In the genomic region with DNA sequence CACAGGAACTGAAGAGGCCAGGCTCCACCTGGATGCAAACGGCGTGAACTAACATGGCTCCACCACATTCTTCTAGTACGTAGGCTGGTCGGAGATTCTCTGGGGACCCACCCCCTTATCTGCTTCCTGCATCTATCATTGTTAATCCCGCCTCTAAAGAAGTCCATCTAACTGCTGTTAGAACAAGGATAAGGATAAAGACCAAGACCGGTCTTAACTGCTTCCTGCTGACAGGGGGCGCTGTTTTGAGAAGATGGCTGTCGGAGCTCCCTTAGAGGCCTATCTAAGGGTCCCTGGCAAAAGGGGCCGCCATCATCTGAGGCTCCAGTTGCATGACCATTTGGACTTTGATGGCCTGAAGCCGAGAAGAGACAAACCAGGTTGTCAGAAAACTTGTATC, we compare ENCODE assay signal across 9 cellular contexts. TPM values are rescaled to one million over a fixed set of nuclear protein-coding genes. Genes with fewer than 3 reads are reported as not detected.
DNase-seq lines count a peak whose midpoint lies in the region; ATAC-seq, FAIRE-seq and TF ChIP-seq lines count a peak whose summit lies in the region.
"Had no signal": no experiment of that assay in that cellular context is flagged by ENCODE, and none has a peak within 500 bp of the region (broad histone marks: within the 10 kb centered on the region; RNA-seq: fewer than 3 reads in every experiment).

No MANE protein-coding gene starts in this region.

- H3K4me3 ChIP-seq in K562 (no peak overlapping the region), lung (no peak overlapping the region), uterus (no peak overlapping the region)

- H3K4me1 ChIP-seq in K562 (replicated peaks in 1 of 2; ENCODE audit: control insufficient read depth in 2 of 2, insufficient read depth in 2 of 2, low read length in 2 of 2), result no peaks in the 10 kb centered on the region; a peak in 1 of 5 replicates
- no peaks in the 10 kb centered on the region for H3K4me1 ChIP-seq in lung (ENCODE audit: control insufficient read depth in 2 of 2, insufficient read depth in 2 of 2, low read length in 2 of 2)
- no peaks in the 10 kb centered on the region for H3K4me1 ChIP-seq in uterus

- POLR2A ChIA-PET in T-cell (lab: Charles Lee) (interaction anchor here in 1 of 2 donors (0.7 kb wide), 1 partner anchor 8 kb away, joined by 10 read pairs; no protein-coding TSS in a partner anchor), K562 (lab: Yijun Ruan, JAX) (interaction anchor here (0.5 to 0.8 kb wide), 3 partner anchors 9 to 37 kb away, joined by 3 read pairs; no protein-coding TSS in a partner anchor)

- ATAC-seq in T-cell (replicated peaks in 1 of 4) (peak in 3 of 4 experiments; percentile 52 to 78 (median 53)), K562 (peak; percentile 84), lung (ENCODE audit: insufficient read depth, low FRiP score) (no peak), HG03175 (IDR thresholded peaks at IDR 0.05; ENCODE audit: unreplicated experiment) (no peak)

- TF ChIP-seq EP300 in K562 (IDR thresholded peaks at IDR 0.05; ENCODE audit: low read length), result no peak

- H3K79me2 ChIP-seq in K562 (ENCODE audit: control insufficient read depth, insufficient read depth, low read length), result no peaks in the 10 kb centered on the region

- H3K9me3 Mint-ChIP-seq in T-cell, result no peaks in the 10 kb centered on the region

- TF ChIP-seq CTCF in GM13977 (IDR thresholded peaks at IDR 0.05; ENCODE audit: extremely low read depth, insufficient read depth, missing control alignments), result peak; percentile 61
- TF ChIP-seq CTCF in K562 (IDR thresholded peaks at IDR 0.05 in 2 of 3, conservative IDR thresholded peaks at IDR 0.05 in 1 of 3; ENCODE audit: insufficient read depth in 2 of 3, low read depth in 1 of 3, low read length in 3 of 3), result peak; percentile 54 to 70 (median 57)
- TF ChIP-seq CTCF in lung (IDR thresholded peaks at IDR 0.05; ENCODE audit: control extremely low read depth, extremely low read depth), result peak; percentile 19
- TF ChIP-seq CTCF in uterus (IDR thresholded peaks at IDR 0.05), result peak in 3 of 4 experiments; percentile 9 to 29 (median 27)

- H3K4me3 Mint-ChIP-seq in T-cell, result no peak overlapping the region

- H3K27ac ChIP-seq in K562 (ENCODE audit: extremely low read depth, low read depth, low read length) (no peak overlapping the region), lung (ENCODE audit: low read depth in 1 of 2, low read length in 1 of 2) (no peak overlapping the region), uterus (no peak overlapping the region)

- CTCF ChIA-PET in T-cell (lab: Charles Lee), result interaction anchor here (0.7 to 2.8 kb wide), 7 partner anchors 8 to 225 kb away, joined by 3 to 18 read pairs (median 7); partner anchors contain the start of genes SENP3 (in 1 of the 2) and TP53 (in 1 of the 2)
- CTCF ChIA-PET in K562 (lab: Yijun Ruan, JAX; ENCODE audit: low intra/inter-chr PET ratio), result no interaction called here

- H3K36me3 Mint-ChIP-seq in T-cell, result no peaks in the 10 kb centered on the region

- H3K4me2 ChIP-seq in K562 (ENCODE audit: insufficient read depth, low read length), result no peak overlapping the region

- H3K27me3 Mint-ChIP-seq in T-cell, result no peaks in the 10 kb centered on the region

- TF ChIP-seq POLR2A in K562 (conservative IDR thresholded peaks at IDR 0.05), result no peak
- TF ChIP-seq POLR2A in uterus (IDR thresholded peaks at IDR 0.05), result no peak

- H3K27ac Mint-ChIP-seq in T-cell, result peak overlapping the region in 1 of 2 donors; percentile 69

- DNase-seq in GM13977 (ENCODE audit: low spot score), result no peak
- peak in 29 of 34 experiments; percentile 14 to 61 (median 40) for DNase-seq in T-cell
- peak; percentile 15 to 53 (median 41) for DNase-seq in K562 (ENCODE audit: extremely low read depth in 1 of 4, low spot score in 3 of 4)
- DNase-seq in lung (ENCODE audit: low spot score), result no peak
- no peak for DNase-seq in uterus
- DNase-seq in NCI-H524 (lab: John Stamatoyannopoulos, UW), result no peak
- DNase-seq in C1 segment of cervical spinal cord (lab: John Stamatoyannopoulos, UW), result no peak

- H3K4me1 Mint-ChIP-seq in T-cell, result peaks cover 3 to 6% (median 4%) of the 10 kb centered on the region in 3 donors

- peak; percentile 75 for FAIRE-seq in K562 (lab: Jason Lieb, UNC)

- no peaks in the 10 kb centered on the region for H3K36me3 ChIP-seq in K562 (ENCODE audit: control insufficient read depth, insufficient read depth, low read length)
- H3K36me3 ChIP-seq in lung (ENCODE audit: control insufficient read depth in 2 of 2, insufficient read depth in 2 of 2, low read length in 2 of 2), result no peaks in the 10 kb centered on the region
- no peaks in the 10 kb centered on the region for H3K36me3 ChIP-seq in uterus

- H3K9me3 ChIP-seq in K562 (replicated peaks; ENCODE audit: control insufficient read depth, insufficient read depth, low read depth, low read length) (no peaks in the 10 kb centered on the region), lung (ENCODE audit: control insufficient read depth in 2 of 2, insufficient read depth in 1 of 2, low read length in 1 of 2) (no peaks in the 10 kb centered on the region), uterus (no peaks in the 10 kb centered on the region)

- intact Hi-C loops in K562 (cut with micrococcal nuclease), result no loop called here
- intact Hi-C loops in uterus (cut with DNase I; ENCODE audit: low total_unique reads), result no loop called here

- 22% methylated on average over 9 of the region's 10 CpGs for WGBS in K562 (ENCODE audit: insufficient coverage, low coverage, missing lambda C conversion rate)
- WGBS in lung, 2 donors, result 34 to 47% methylated on average over 10 of the region's 10 CpGs

- in situ Hi-C loops in GM13977 (cut with MboI; ENCODE audit: low pct_unique_long_range_greater_than_20kb, low sequenced_read_pairs, unreplicated experiment) (no loop called here), K562 (cut with MboI) (no loop called here)

- TF ChIP-seq RAD21 in K562 (CRISPR knock-in tag; conservative IDR thresholded peaks at IDR 0.05 in 1 of 2, IDR thresholded peaks at IDR 0.05 in 1 of 2), result peak in 1 of 2 experiments; percentile 27; a peak in 2 of 4 replicates

- no TSS peak for BruUV-seq in K562 (replicated peaks; lab: Mats Ljungman, UMichigan)

- no peak overlapping the region for H3K9ac ChIP-seq in K562 (ENCODE audit: insufficient read depth in 1 of 2, low read depth in 2 of 2, low read length in 2 of 2)

- H3K27me3 ChIP-seq in K562 (ENCODE audit: control insufficient read depth in 2 of 2, insufficient read depth in 2 of 2, low read length in 2 of 2) (no peaks in the 10 kb centered on the region), lung (ENCODE audit: control insufficient read depth, insufficient read depth) (no peaks in the 10 kb centered on the region), uterus (no peaks in the 10 kb centered on the region)

- H4K20me1 ChIP-seq in K562 (replicated peaks; ENCODE audit: control insufficient read depth, insufficient read depth, low read length), result no peaks in the 10 kb centered on the region

- 0 out of 2 replicates have a peak overlapping the region, but pooled peaks have one; percentile 28 for H2AFZ ChIP-seq in K562 (ENCODE audit: low read depth, low read length)

- H3K9me1 ChIP-seq in K562 (ENCODE audit: control insufficient read depth, insufficient read depth, low read length), result no peaks in the 10 kb centered on the region

RNA-seq across cellular contexts. Expression of gene TNFSF12, which starts 25.8 kb away (rescaled TPM):
- total RNA-seq in T-cell (10 to 100 TPM; 38.3 to 72.8 (median 61.4) TPM), K562 (2014; rRNA removed) (0.18 and 0.37 TPM in 2 replicates), K562 (2014; rRNA removed; fragmentation: Illumina TruSeq; extraction: Trizol) (not detected in 2 replicates), K562 (2015; rRNA removed; fragmentation: Illumina TruSeq; extraction: Trizol) (not detected in 2 replicates), K562 (2021) (0.56 and 0.82 TPM in 2 replicates), lung (10 to 100 TPM; 15.1 to 46.5 TPM), uterus (10 to 100 TPM; 15.3 to 63.1 (median 33.7) TPM)
- not detected in 2 replicates for total RNA-seq in K562 (2011; cell fraction: chromatin; rRNA removed; ENCODE audit: low replicate concordance)
- not detected in 2 replicates for total RNA-seq in K562 (2011; cell fraction: nucleolus; rRNA removed)
- total RNA-seq in K562 (2011; cell fraction: nucleoplasm; rRNA removed), result not detected in 2 replicates
- polyA plus RNA-seq in K562 (2011; rRNA removed) (0.07 and 0.11 TPM in 2 replicates), K562 (2014; fragmentation: Illumina TruSeq; extraction: Trizol) (0.19 and 0.25 TPM in 2 replicates), K562 (2014; fragmentation: Nextera tagmentation; extraction: Ambion mirVana) (under 1 TPM in 1 of 2 experiments, not detected in 1; 0.03 TPM), K562 (2014; rRNA removed) (0.55 and 0.95 TPM in 2 replicates), lung (10 to 100 TPM; 35.4 to 72.2 TPM)
- polyA plus RNA-seq in K562 (2011; cell fraction: cytosol; rRNA removed), result 0.10 and 0.45 TPM in 2 replicates
- 0.29 and 0.41 TPM in 2 replicates for polyA plus RNA-seq in K562 (2011; cell fraction: nucleus; rRNA removed)
- polyA plus RNA-seq in K562 (2012), result 0.72 and 1.2 TPM in 2 replicates
- polyA minus RNA-seq in K562 (2011; rRNA and poly(A)+ RNA removed), result not detected in 2 replicates
- polyA minus RNA-seq in K562 (2011; cell fraction: cytosol; rRNA and poly(A)+ RNA removed), result not detected in 2 replicates
- polyA minus RNA-seq in K562 (2011; cell fraction: nucleus; rRNA and poly(A)+ RNA removed), result not detected in 2 replicates

RNA-seq across cellular contexts. Expression of gene TNFSF13, which starts 35.5 kb away (rescaled TPM):
- total RNA-seq in T-cell, result 1 to 10 TPM; 1.3 to 5.6 (median 4.6) TPM
- 0.21 and 0.76 TPM in 2 replicates for total RNA-seq in K562 (2011; cell fraction: chromatin; rRNA removed; ENCODE audit: low replicate concordance)
- total RNA-seq in K562 (2011; cell fraction: nucleolus; rRNA removed), result 0.39 and 0.50 TPM in 2 replicates
- total RNA-seq in K562 (2011; cell fraction: nucleoplasm; rRNA removed), result 0.29 and 0.38 TPM in 2 replicates
- 0.18 and 0.24 TPM in 2 replicates for total RNA-seq in K562 (2014; rRNA removed)
- not detected in 2 replicates for total RNA-seq in K562 (2014; rRNA removed; fragmentation: Illumina TruSeq; extraction: Trizol)
- total RNA-seq in K562 (2015; rRNA removed; fragmentation: Illumina TruSeq; extraction: Trizol), result 0.11 and 0.30 TPM in 2 replicates
- total RNA-seq in K562 (2021), result 0.38 and 0.51 TPM in 2 replicates
- polyA plus RNA-seq in K562 (2011; rRNA removed), result 0.26 and 1.6 TPM in 2 replicates
- polyA plus RNA-seq in K562 (2011; cell fraction: cytosol; rRNA removed), result 0.16 and 0.96 TPM in 2 replicates
- 0.31 and 4.2 TPM in 2 replicates for polyA plus RNA-seq in K562 (2011; cell fraction: nucleus; rRNA removed)
- polyA plus RNA-seq in K562 (2012), result 0.98 and 1.2 TPM in 2 replicates
- polyA plus RNA-seq in K562 (2014; fragmentation: Illumina TruSeq; extraction: Trizol), result 0.19 and 0.29 TPM in 2 replicates
- under 1 TPM; 0.04 to 0.07 TPM for polyA plus RNA-seq in K562 (2014; fragmentation: Nextera tagmentation; extraction: Ambion mirVana)
- polyA plus RNA-seq in K562 (2014; rRNA removed), result 0.30 and 0.45 TPM in 2 replicates
- 0.54 TPM in 1 of 2 replicates, not detected in the other for polyA minus RNA-seq in K562 (2011; rRNA and poly(A)+ RNA removed)
- polyA minus RNA-seq in K562 (2011; cell fraction: cytosol; rRNA and poly(A)+ RNA removed), result 2.4 TPM in 1 of 2 replicates, not detected in the other
- 0.27 and 2.3 TPM in 2 replicates for polyA minus RNA-seq in K562 (2011; cell fraction: nucleus; rRNA and poly(A)+ RNA removed)
- total RNA-seq in lung, result 100 to 1,000 TPM in 1 of 2 donors, 10 to 100 TPM in 1; 48.7 to 140 TPM
- polyA plus RNA-seq in lung, result 100 to 1,000 TPM in 1 of 2 donors, 10 to 100 TPM in 1; 86.0 to 101 TPM
- total RNA-seq in uterus, result 10 to 100 TPM in 3 of 4 donors, 1 to 10 TPM in 1; 6.8 to 56.9 (median 25.8) TPM

RNA-seq across cellular contexts. Expression of gene SENP3, which starts 38.7 kb away (rescaled TPM):
- total RNA-seq in T-cell (10 to 100 TPM; 38.7 to 43.3 (median 42.6) TPM), K562 (2014; rRNA removed) (65.3 and 69.1 TPM in 2 replicates), K562 (2014; rRNA removed; fragmentation: Illumina TruSeq; extraction: Trizol) (79.3 and 82.7 TPM in 2 replicates), K562 (2015; rRNA removed; fragmentation: Illumina TruSeq; extraction: Trizol) (85.7 and 88.2 TPM in 2 replicates), K562 (2021) (55.6 and 63.1 TPM in 2 replicates), lung (10 to 100 TPM; 34.0 to 48.3 TPM), uterus (100 to 1,000 TPM in 1 of 4 donors, 10 to 100 TPM in 3; 45.9 to 106 (median 59.5) TPM)
- total RNA-seq in K562 (2011; cell fraction: chromatin; rRNA removed; ENCODE audit: low replicate concordance), result 70.4 and 129 TPM in 2 replicates
- total RNA-seq in K562 (2011; cell fraction: nucleolus; rRNA removed), result 60.9 and 69.7 TPM in 2 replicates
- total RNA-seq in K562 (2011; cell fraction: nucleoplasm; rRNA removed), result 66.0 and 67.9 TPM in 2 replicates
- polyA plus RNA-seq in K562 (2011; rRNA removed) (80.5 and 94.1 TPM in 2 replicates), K562 (2014; fragmentation: Illumina TruSeq; extraction: Trizol) (98.7 and 102 TPM in 2 replicates), K562 (2014; fragmentation: Nextera tagmentation; extraction: Ambion mirVana) (under 1 TPM; 0.63 to 0.73 TPM), K562 (2014; rRNA removed) (67.3 and 78.8 TPM in 2 replicates), lung (10 to 100 TPM; 48.9 to 54.4 TPM)
- 73.9 and 80.9 TPM in 2 replicates for polyA plus RNA-seq in K562 (2011; cell fraction: cytosol; rRNA removed)
- polyA plus RNA-seq in K562 (2011; cell fraction: nucleus; rRNA removed), result 92.4 and 106 TPM in 2 replicates
- polyA plus RNA-seq in K562 (2012), result 33.0 and 47.9 TPM in 2 replicates
- polyA minus RNA-seq in K562 (2011; rRNA and poly(A)+ RNA removed), result 68.9 and 101 TPM in 2 replicates
- polyA minus RNA-seq in K562 (2011; cell fraction: cytosol; rRNA and poly(A)+ RNA removed), result 29.8 and 44.6 TPM in 2 replicates
- 19.1 and 22.7 TPM in 2 replicates for polyA minus RNA-seq in K562 (2011; cell fraction: nucleus; rRNA and poly(A)+ RNA removed)

RNA-seq across cellular contexts. Expression of gene POLR2A, which starts 38.9 kb away (rescaled TPM):
- 100 to 1,000 TPM; 198 to 444 (median 212) TPM for total RNA-seq in T-cell
- 324 and 608 TPM in 2 replicates for total RNA-seq in K562 (2011; cell fraction: chromatin; rRNA removed; ENCODE audit: low replicate concordance)
- total RNA-seq in K562 (2011; cell fraction: nucleolus; rRNA removed), result 252 and 283 TPM in 2 replicates
- 236 and 241 TPM in 2 replicates for total RNA-seq in K562 (2011; cell fraction: nucleoplasm; rRNA removed)
- 31.7 and 32.1 TPM in 2 replicates for total RNA-seq in K562 (2014; rRNA removed)
- 9.0 and 12.4 TPM in 2 replicates for total RNA-seq in K562 (2014; rRNA removed; fragmentation: Illumina TruSeq; extraction: Trizol)
- total RNA-seq in K562 (2015; rRNA removed; fragmentation: Illumina TruSeq; extraction: Trizol), result 9.6 and 15.4 TPM in 2 replicates
- 97.6 and 109 TPM in 2 replicates for total RNA-seq in K562 (2021)
- polyA plus RNA-seq in K562 (2011; rRNA removed), result 8.7 and 13.6 TPM in 2 replicates
- polyA plus RNA-seq in K562 (2011; cell fraction: cytosol; rRNA removed), result 10.8 and 13.4 TPM in 2 replicates
- 56.5 and 68.4 TPM in 2 replicates for polyA plus RNA-seq in K562 (2011; cell fraction: nucleus; rRNA removed)
- 46.0 and 58.3 TPM in 2 replicates for polyA plus RNA-seq in K562 (2012)
- 52.5 and 55.6 TPM in 2 replicates for polyA plus RNA-seq in K562 (2014; fragmentation: Illumina TruSeq; extraction: Trizol)
- 1 to 10 TPM; 1.3 to 1.5 TPM for polyA plus RNA-seq in K562 (2014; fragmentation: Nextera tagmentation; extraction: Ambion mirVana)
- 20.9 and 23.9 TPM in 2 replicates for polyA plus RNA-seq in K562 (2014; rRNA removed)
- 63.4 and 72.9 TPM in 2 replicates for polyA minus RNA-seq in K562 (2011; rRNA and poly(A)+ RNA removed)
- 117 and 140 TPM in 2 replicates for polyA minus RNA-seq in K562 (2011; cell fraction: cytosol; rRNA and poly(A)+ RNA removed)
- 66.5 and 98.3 TPM in 2 replicates for polyA minus RNA-seq in K562 (2011; cell fraction: nucleus; rRNA and poly(A)+ RNA removed)
- total RNA-seq in lung, result 100 to 1,000 TPM; 113 to 129 TPM
- 10 to 100 TPM; 37.8 to 40.9 TPM for polyA plus RNA-seq in lung
- total RNA-seq in uterus, result 100 to 1,000 TPM in 2 of 4 donors, 10 to 100 TPM in 2; 19.7 to 167 (median 77.6) TPM

RNA-seq across cellular contexts. Expression of gene SLC35G6, which starts 41.8 kb away (rescaled TPM):
- total RNA-seq in T-cell, result not detected
- not detected in 2 replicates for total RNA-seq in K562 (2011; cell fraction: chromatin; rRNA removed; ENCODE audit: low replicate concordance)
- total RNA-seq in K562 (2011; cell fraction: nucleolus; rRNA removed), result not detected in 2 replicates
- not detected in 2 replicates for total RNA-seq in K562 (2011; cell fraction: nucleoplasm; rRNA removed)
- not detected in 2 replicates for total RNA-seq in K562 (2014; rRNA removed)
- total RNA-seq in K562 (2014; rRNA removed; fragmentation: Illumina TruSeq; extraction: Trizol), result not detected in 2 replicates
- total RNA-seq in K562 (2015; rRNA removed; fragmentation: Illumina TruSeq; extraction: Trizol), result not detected in 2 replicates
- total RNA-seq in K562 (2021), result not detected in 2 replicates
- not detected in 2 replicates for polyA plus RNA-seq in K562 (2011; rRNA removed)
- polyA plus RNA-seq in K562 (2011; cell fraction: cytosol; rRNA removed), result not detected in 2 replicates
- polyA plus RNA-seq in K562 (2011; cell fraction: nucleus; rRNA removed), result not detected in 2 replicates
- polyA plus RNA-seq in K562 (2012), result 0.14 TPM in 1 of 2 replicates, not detected in the other
- not detected in 2 replicates for polyA plus RNA-seq in K562 (2014; fragmentation: Illumina TruSeq; extraction: Trizol)
- polyA plus RNA-seq in K562 (2014; fragmentation: Nextera tagmentation; extraction: Ambion mirVana), result not detected
- not detected in 2 replicates for polyA plus RNA-seq in K562 (2014; rRNA removed)
- not detected in 2 replicates for polyA minus RNA-seq in K562 (2011; rRNA and poly(A)+ RNA removed)
- polyA minus RNA-seq in K562 (2011; cell fraction: cytosol; rRNA and poly(A)+ RNA removed), result not detected in 2 replicates
- not detected in 2 replicates for polyA minus RNA-seq in K562 (2011; cell fraction: nucleus; rRNA and poly(A)+ RNA removed)
- not detected for total RNA-seq in lung
- not detected for polyA plus RNA-seq in lung
- total RNA-seq in uterus, result not detected
- total RNA-seq: myocyte had no signal

Comparison
In these comparisons a context has a peak if more than half of its experiments do, and no peak if none do; other contexts are left out.
1. DNase-seq: peak in T-cell (29 of 34) and K562 (4 of 4); none in GM13977 (single experiment), lung (single experiment), uterus (0 of 2), NCI-H524 (0 of 2) and C1 segment of cervical spinal cord (0 of 14).
2. ATAC-seq: peak in T-cell (3 of 4) and K562 (single experiment); none in lung (single experiment) and HG03175 (single experiment).
3. RNA of gene TNFSF12, which starts 25.8 kb away (total RNA-seq): 38.3 to 72.8 TPM in T-cell, 15.1 to 46.5 TPM in lung and 15.3 to 63.1 TPM in uterus; 0.18 to 0.82 TPM in K562; every median in the first group is over 4 times any median in the second.
4. Peak in every context shown above with its lines, with median percentiles within 50 percentile points of each other: CTCF ChIP-seq.